Comparison of ENCODE assay signal across 8 cellular contexts in the genomic region with DNA sequence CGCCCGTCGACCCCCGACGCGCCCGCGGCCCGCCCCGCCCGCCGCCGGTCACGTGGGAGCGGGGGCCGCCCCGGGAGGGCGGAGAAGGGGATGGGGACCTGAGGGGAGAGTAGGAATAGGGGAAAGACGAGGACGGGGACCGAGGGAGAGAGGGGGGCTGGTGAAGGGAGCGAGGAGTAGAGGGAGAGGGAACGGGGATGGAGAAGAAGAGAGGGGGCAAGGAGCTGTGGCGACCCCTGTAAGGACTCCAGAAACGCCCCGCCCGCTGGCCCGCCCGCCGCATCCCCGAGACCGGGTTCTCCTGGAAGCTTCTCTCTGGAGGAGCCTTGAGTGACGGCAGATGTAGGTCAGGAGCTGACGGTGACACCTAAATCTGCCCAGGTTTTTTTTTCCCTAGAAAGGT. TPM values are rescaled to one million over a fixed set of nuclear protein-coding genes. Genes with fewer than 3 reads are reported as not detected.
A peak's percentile ranks its signal among the peaks of the same experiment; 100 is the strongest.
DNase-seq lines count a peak whose midpoint lies in the region; ATAC-seq and TF ChIP-seq lines count a peak whose summit lies in the region.

No MANE protein-coding gene starts in this region.

- intact Hi-C loops in breast epithelium (cut with DNase I; ENCODE audit: low total_unique reads) = no loop called here

- no peaks in the 10 kb centered on the region for H3K9me3 ChIP-seq in BLaER1
- no peaks in the 10 kb centered on the region for H3K9me3 ChIP-seq in OCI-LY1 (ENCODE audit: low read length)
- H3K9me3 ChIP-seq in breast epithelium = peaks cover 0 to 4% of the 10 kb centered on the region in 2 donors

- peak overlapping the region; percentile 91 for H3K4me2 ChIP-seq in BLaER1
- peak overlapping the region; percentile 72 for H3K4me2 ChIP-seq in OCI-LY1 (ENCODE audit: low read length)

- DNase-seq in breast epithelium (ENCODE audit: low spot score in 2 of 2) (peak in 1 of 2 donors; percentile 21), inferior parietal cortex (ENCODE audit: extremely low spot score) (peak; percentile 15)

- H3K4me3 ChIP-seq in BLaER1 = peak overlapping the region; percentile 83
- H3K4me3 ChIP-seq in OCI-LY1 (ENCODE audit: low read depth, low read length, poor library complexity, severe bottlenecking) = peak overlapping the region; percentile 73
- H3K4me3 ChIP-seq in breast epithelium = peak overlapping the region; percentile 63 to 88 (median 74)
- peak overlapping the region; percentile 62 to 78 (median 70) for H3K4me3 ChIP-seq in skin epidermis

- no peak for TF ChIP-seq CTCF in OCI-LY1 (IDR thresholded peaks at IDR 0.05; ENCODE audit: low read length)
- TF ChIP-seq CTCF in breast epithelium (IDR thresholded peaks at IDR 0.05) = no peak

- no peaks in the 10 kb centered on the region for H3K9me2 ChIP-seq in OCI-LY1 (ENCODE audit: low read depth, low read length)

- peak; percentile 24 for ATAC-seq in HG03025 (IDR thresholded peaks at IDR 0.05; ENCODE audit: low FRiP score, unreplicated experiment)
- no peak for ATAC-seq in HG03565 (IDR thresholded peaks at IDR 0.05; ENCODE audit: unreplicated experiment)

- peaks cover 29% of the 10 kb centered on the region for H3K4me1 ChIP-seq in BLaER1
- peaks cover 36% of the 10 kb centered on the region for H3K4me1 ChIP-seq in OCI-LY1 (ENCODE audit: insufficient read depth, low read length, severe bottlenecking)
- H3K4me1 ChIP-seq in breast epithelium = peaks cover 4% of the 10 kb centered on the region in 2 donors

- H3K36me3 ChIP-seq in BLaER1 (no peaks in the 10 kb centered on the region), OCI-LY1 (ENCODE audit: insufficient read depth, low read length) (peaks cover 10% of the 10 kb centered on the region), breast epithelium (no peaks in the 10 kb centered on the region)

- no peaks in the 10 kb centered on the region for H3F3A ChIP-seq in OCI-LY1 (ENCODE audit: insufficient read depth, low read length)

- H3K27me3 ChIP-seq in BLaER1 (no peaks in the 10 kb centered on the region), OCI-LY1 (ENCODE audit: insufficient read depth, low read length) (no peaks in the 10 kb centered on the region), breast epithelium (no peaks in the 10 kb centered on the region)

- peaks cover 48% of the 10 kb centered on the region for H3K79me2 ChIP-seq in OCI-LY1 (ENCODE audit: insufficient read depth, low read length)

- TF ChIP-seq POLR2A in GM15510 (IDR thresholded peaks at IDR 0.05; ENCODE audit: borderline replicate concordance, extremely low read depth, insufficient read length) (peak; percentile 3), breast epithelium (IDR thresholded peaks at IDR 0.05) (no peak)

- H3K27ac ChIP-seq in BLaER1 (peak overlapping the region; percentile 83), OCI-LY1 (ENCODE audit: low read depth, low read length, poor library complexity, severe bottlenecking) (no peak overlapping the region), breast epithelium (peak overlapping the region; percentile 95 to 96), skin epidermis (peak overlapping the region in 18 of 21 experiments; percentile 31 to 93 (median 83))

- H4K20me1 ChIP-seq in BLaER1 (peaks cover 46% of the 10 kb centered on the region), OCI-LY1 (ENCODE audit: insufficient read depth, low read length) (no peaks in the 10 kb centered on the region; the same call in 1 of the 2 replicates)

- H3K9ac ChIP-seq in BLaER1 (peak overlapping the region; percentile 84), OCI-LY1 (ENCODE audit: low read length) (peak overlapping the region; percentile 65)

- no peak overlapping the region for H2AFZ ChIP-seq in OCI-LY1 (ENCODE audit: low read length)

RNA-seq across cellular contexts. Expression of gene ADNP2, which starts 0.6 kb away (rescaled TPM):
- 10 to 100 TPM; 15.7 to 20.3 (median 20.1) TPM for total RNA-seq in breast epithelium
